In the genomic region with DNA sequence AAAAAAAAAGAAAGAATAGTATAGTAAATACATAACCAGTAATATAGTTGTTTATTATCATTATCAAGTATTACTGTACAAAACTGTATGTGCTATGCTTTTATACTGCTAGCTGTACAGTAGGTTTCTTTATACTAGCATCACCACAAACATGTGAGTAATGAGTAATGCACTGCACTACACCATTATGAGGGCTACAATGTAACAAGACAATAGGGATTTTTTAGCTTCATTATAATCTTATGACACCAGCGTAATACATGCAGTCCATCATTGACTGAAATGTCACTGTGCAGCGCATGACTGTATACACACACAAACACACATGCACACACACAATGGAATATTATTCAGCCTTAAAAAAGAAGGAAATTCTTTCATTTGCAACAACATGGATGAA, we compare ENCODE assay signal across 23 cellular contexts.
DNase-seq lines count a peak whose midpoint lies in the region; ATAC-seq, FAIRE-seq and TF ChIP-seq lines count a peak whose summit lies in the region.
"Had no signal": no experiment of that assay in that cellular context is flagged by ENCODE, and none has a peak within 500 bp of the region (broad histone marks: within the 10 kb centered on the region; RNA-seq: fewer than 3 reads in every experiment).

No MANE protein-coding gene starts in this region.

- in situ Hi-C loops in SK-MEL-5 (cut with HindIII; ENCODE audit: low pct_unique_long_range_greater_than_20kb, low sequenced_read_pairs) = no loop called here

- H3K9me3 ChIP-seq in A549 = no peaks in the 10 kb centered on the region
- no peaks in the 10 kb centered on the region for H3K9me3 ChIP-seq in trophoblast cell (ENCODE audit: insufficient read depth, low read depth, low read length)
- H3K9me3 ChIP-seq: BE2C had no signal

- H2BK5ac ChIP-seq in trophoblast cell (ENCODE audit: low read depth, low read length, poor library complexity) = no peak overlapping the region

- H3K18ac ChIP-seq in trophoblast cell (ENCODE audit: low read length) = no peak overlapping the region

- no peak overlapping the region for H4K8ac ChIP-seq in trophoblast cell (ENCODE audit: low read depth, low read length)

- H2BK12ac ChIP-seq in trophoblast cell (ENCODE audit: low read length) = no peak overlapping the region

- H4K91ac ChIP-seq in trophoblast cell (ENCODE audit: low read depth, low read length) = no peak overlapping the region

- no peak overlapping the region for H3K14ac ChIP-seq in trophoblast cell (ENCODE audit: low read length)

- no peak overlapping the region for H2AK5ac ChIP-seq in trophoblast cell (ENCODE audit: low read length)

- ATAC-seq in A549 = no peak
- ATAC-seq: GM23338 had no signal

- TF ChIP-seq RAD21 in A549 (conservative IDR thresholded peaks at IDR 0.05 in 1 of 2, IDR thresholded peaks at IDR 0.05 in 1 of 2) = no peak

- TF ChIP-seq POLR2A in A549 (IDR thresholded peaks at IDR 0.05; ENCODE audit: low read length) (no peak), GM12892 (IDR thresholded peaks at IDR 0.05; ENCODE audit: low read depth, low read length) (no peak)

- TF ChIP-seq CTCF in A549 (IDR thresholded peaks at IDR 0.05) = no peak

- no peak overlapping the region for H3K23ac ChIP-seq in trophoblast cell (ENCODE audit: low read length)

- H3K27me3 Mint-ChIP-seq in activated naive CD8-positive, alpha-beta T cell treated with anti-CD3 and anti-CD28 coated beads for 36 hours = no peaks in the 10 kb centered on the region

- no peaks in the 10 kb centered on the region for H3K36me3 ChIP-seq in trophoblast cell (ENCODE audit: control insufficient read depth in 1 of 2, insufficient read depth in 2 of 2, low read length in 2 of 2)
- H3K36me3 ChIP-seq: BE2C had no signal

- H3K4me3 Mint-ChIP-seq in activated naive CD8-positive, alpha-beta T cell treated with anti-CD3 and anti-CD28 coated beads for 36 hours = no peak overlapping the region
- H3K4me3 Mint-ChIP-seq: CD4-positive, CD25-positive, alpha-beta regulatory T cell; CD8-positive, alpha-beta memory T cell; GM23338 had no signal

- no peaks in the 10 kb centered on the region for H3K79me2 ChIP-seq in trophoblast cell (ENCODE audit: control insufficient read depth, insufficient read depth, low read length, poor library complexity)

- no peak overlapping the region for H2BK120ac ChIP-seq in trophoblast cell (ENCODE audit: insufficient read depth, low read length, poor library complexity)

- FAIRE-seq in A549 (lab: Jason Lieb, UNC) = peak; percentile 43
- FAIRE-seq in GM12892 (lab: Jason Lieb, UNC) = peak; percentile 63
- FAIRE-seq: G401.6, GM12891, GM18507, H54 had no signal

- H3K4me2 ChIP-seq in A549 = no peak overlapping the region
- H3K4me2 ChIP-seq in trophoblast cell (ENCODE audit: low read length) = no peak overlapping the region
- H3K4me2 ChIP-seq: GM23338 had no signal

- H3K79me1 ChIP-seq in trophoblast cell (ENCODE audit: low read length) = no peaks in the 10 kb centered on the region

- WGBS in A549 (ENCODE audit: missing lambda C conversion rate) = 83% methylated on average over 2 of the region's 2 CpGs
- WGBS in trophoblast cell (ENCODE audit: extremely low coverage, insufficient coverage, insufficient read length) = no CpG with 5 or more reads among the region's 2 CpGs

- H3K4me1 ChIP-seq in A549 (no peaks in the 10 kb centered on the region), trophoblast cell (ENCODE audit: control insufficient read depth in 1 of 2, insufficient read depth in 2 of 2, low read length in 2 of 2) (peaks cover 0 to 3% of the 10 kb centered on the region in 2 experiments)
- H3K4me1 ChIP-seq: BE2C had no signal

- H3K27ac Mint-ChIP-seq in activated naive CD8-positive, alpha-beta T cell treated with anti-CD3 and anti-CD28 coated beads for 36 hours = no peak overlapping the region
- H3K27ac Mint-ChIP-seq: CD4-positive, CD25-positive, alpha-beta regulatory T cell; CD8-positive, alpha-beta memory T cell; GM23338 had no signal

- H3K36me3 Mint-ChIP-seq in activated naive CD8-positive, alpha-beta T cell treated with anti-CD3 and anti-CD28 coated beads for 36 hours = no peaks in the 10 kb centered on the region
- H3K36me3 Mint-ChIP-seq: CD4-positive, CD25-positive, alpha-beta regulatory T cell had no signal

- peaks cover 4% of the 10 kb centered on the region for H3K9me3 Mint-ChIP-seq in activated naive CD8-positive, alpha-beta T cell treated with anti-CD3 and anti-CD28 coated beads for 36 hours
- H3K9me3 Mint-ChIP-seq: GM23338 had no signal

- H3K27me3 ChIP-seq in trophoblast cell (ENCODE audit: insufficient read depth, low read length) = no peaks in the 10 kb centered on the region
- H3K27me3 ChIP-seq: BE2C had no signal

- no peak overlapping the region for H4K12ac ChIP-seq in trophoblast cell (ENCODE audit: low read depth, low read length)

- CTCF ChIA-PET in A549 (lab: Yijun Ruan, JAX) = no interaction called here

- TF ChIP-seq EP300 in A549 (IDR thresholded peaks at IDR 0.05) = no peak

- H2AFZ ChIP-seq in trophoblast cell (ENCODE audit: insufficient read depth, low read length, poor library complexity) = no peak overlapping the region
- H2AFZ ChIP-seq: GM23338 had no signal

- H3K4ac ChIP-seq in trophoblast cell (ENCODE audit: low read depth, low read length) = no peak overlapping the region

- no peak overlapping the region for H3K9ac ChIP-seq in trophoblast cell (ENCODE audit: low read length)

- H3K27ac ChIP-seq in A549 (no peak overlapping the region), trophoblast cell (ENCODE audit: low read depth, low read length) (no peak overlapping the region)

- H3K4me1 Mint-ChIP-seq in activated naive CD8-positive, alpha-beta T cell treated with anti-CD3 and anti-CD28 coated beads for 36 hours = no peaks in the 10 kb centered on the region
- H3K4me1 Mint-ChIP-seq: CD4-positive, CD25-positive, alpha-beta regulatory T cell; CD8-positive, alpha-beta memory T cell; GM23338 had no signal

- DNase-seq in A549 (ENCODE audit: low read depth in 1 of 2, low spot score in 1 of 2) = no peak
- DNase-seq in GM12892 (ENCODE audit: insufficient read length) = no peak
- peak; percentile 43 for DNase-seq in SK-MEL-5 (ENCODE audit: low read depth, low spot score)
- DNase-seq in trophoblast cell = peak; percentile 31 to 64
- DNase-seq in germinal center (ENCODE audit: low spot score) = no peak
- DNase-seq in activated naive CD8-positive, alpha-beta T cell treated with anti-CD3 and anti-CD28 coated beads for 36 hours = no peak
- DNase-seq: ACHN; BE2C; C1 segment of cervical spinal cord; CD4-positive, CD25-positive, alpha-beta regulatory T cell; CD8-positive, alpha-beta memory T cell; COR-L47; DMS 273 treated with DMSO at 0.1 percent for 48 hours; DMS53; DND-41; EL; HCEC 1CT; IMR-90 had no signal

- H3K4me3 ChIP-seq in A549 (no peak overlapping the region), trophoblast cell (ENCODE audit: low read depth, low read length) (no peak overlapping the region)
- H3K4me3 ChIP-seq: GM23338 had no signal

- POLR2A ChIA-PET in A549 (lab: Yijun Ruan, JAX) = no interaction called here

TF ChIP-seq in A549, 52 proteins besides CTCF, POLR2A, EP300 and RAD21 (continues in another document):
- TF ChIP-seq MAZ (IDR thresholded peaks at IDR 0.05; ENCODE audit: borderline replicate concordance, low read depth, low read length) = no peak
- TF ChIP-seq BHLHE40 (IDR thresholded peaks at IDR 0.05; ENCODE audit: low read depth, low read length) = no peak
- no peak for TF ChIP-seq MYC (IDR thresholded peaks at IDR 0.05; ENCODE audit: borderline replicate concordance, low read length)
- TF ChIP-seq ZNF302 (CRISPR knock-in tag; IDR thresholded peaks at IDR 0.05) = no peak
- TF ChIP-seq HOXB13 (CRISPR knock-in tag; IDR thresholded peaks at IDR 0.05; ENCODE audit: low read depth) = no peak
- no peak for TF ChIP-seq JUNB (IDR thresholded peaks at IDR 0.05)
- no peak for TF ChIP-seq FOXS1 (CRISPR knock-in tag; IDR thresholded peaks at IDR 0.05)
- no peak for TF ChIP-seq NR3C1 (IDR thresholded peaks at IDR 0.05)
- TF ChIP-seq PHF8 (IDR thresholded peaks at IDR 0.05; ENCODE audit: borderline replicate concordance, low read depth) = no peak
- TF ChIP-seq JUN (IDR thresholded peaks at IDR 0.05) = no peak
- TF ChIP-seq, protein P1, sequence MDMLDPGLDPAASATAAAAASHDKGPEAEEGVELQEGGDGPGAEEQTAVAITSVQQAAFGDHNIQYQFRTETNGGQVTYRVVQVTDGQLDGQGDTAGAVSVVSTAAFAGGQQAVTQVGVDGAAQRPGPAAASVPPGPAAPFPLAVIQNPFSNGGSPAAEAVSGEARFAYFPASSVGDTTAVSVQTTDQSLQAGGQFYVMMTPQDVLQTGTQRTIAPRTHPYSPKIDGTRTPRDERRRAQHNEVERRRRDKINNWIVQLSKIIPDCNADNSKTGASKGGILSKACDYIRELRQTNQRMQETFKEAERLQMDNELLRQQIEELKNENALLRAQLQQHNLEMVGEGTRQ (IDR thresholded peaks at IDR 0.05) = no peak
- TF ChIP-seq, protein P2, sequence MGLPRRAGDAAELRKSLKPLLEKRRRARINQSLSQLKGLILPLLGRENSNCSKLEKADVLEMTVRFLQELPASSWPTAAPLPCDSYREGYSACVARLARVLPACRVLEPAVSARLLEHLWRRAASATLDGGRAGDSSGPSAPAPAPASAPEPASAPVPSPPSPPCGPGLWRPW (IDR thresholded peaks at IDR 0.05) = no peak
- TF ChIP-seq, protein P3, sequence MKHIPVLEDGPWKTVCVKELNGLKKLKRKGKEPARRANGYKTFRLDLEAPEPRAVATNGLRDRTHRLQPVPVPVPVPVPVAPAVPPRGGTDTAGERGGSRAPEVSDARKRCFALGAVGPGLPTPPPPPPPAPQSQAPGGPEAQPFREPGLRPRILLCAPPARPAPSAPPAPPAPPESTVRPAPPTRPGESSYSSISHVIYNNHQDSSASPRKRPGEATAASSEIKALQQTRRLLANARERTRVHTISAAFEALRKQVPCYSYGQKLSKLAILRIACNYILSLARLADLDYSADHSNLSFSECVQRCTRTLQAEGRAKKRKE (CRISPR knock-in tag; IDR thresholded peaks at IDR 0.05; ENCODE audit: low read depth) = no peak
- TF ChIP-seq CBX2 (IDR thresholded peaks at IDR 0.05; ENCODE audit: borderline replicate concordance, low read depth) = no peak
- TF ChIP-seq MAFK (IDR thresholded peaks at IDR 0.05; ENCODE audit: partially characterized antibody) = no peak

Comparison
In these comparisons a context has a peak if more than half of its experiments do, and no peak if none do; other contexts are left out.
1. DNase-seq: peak in SK-MEL-5 (single experiment) and trophoblast cell (2 of 2); none in A549 (0 of 2), GM12892 (single experiment), germinal center (single experiment) and activated naive CD8-positive, alpha-beta T cell treated with anti-CD3 and anti-CD28 coated beads for 36 hours (single experiment).